In the genomic region with DNA sequence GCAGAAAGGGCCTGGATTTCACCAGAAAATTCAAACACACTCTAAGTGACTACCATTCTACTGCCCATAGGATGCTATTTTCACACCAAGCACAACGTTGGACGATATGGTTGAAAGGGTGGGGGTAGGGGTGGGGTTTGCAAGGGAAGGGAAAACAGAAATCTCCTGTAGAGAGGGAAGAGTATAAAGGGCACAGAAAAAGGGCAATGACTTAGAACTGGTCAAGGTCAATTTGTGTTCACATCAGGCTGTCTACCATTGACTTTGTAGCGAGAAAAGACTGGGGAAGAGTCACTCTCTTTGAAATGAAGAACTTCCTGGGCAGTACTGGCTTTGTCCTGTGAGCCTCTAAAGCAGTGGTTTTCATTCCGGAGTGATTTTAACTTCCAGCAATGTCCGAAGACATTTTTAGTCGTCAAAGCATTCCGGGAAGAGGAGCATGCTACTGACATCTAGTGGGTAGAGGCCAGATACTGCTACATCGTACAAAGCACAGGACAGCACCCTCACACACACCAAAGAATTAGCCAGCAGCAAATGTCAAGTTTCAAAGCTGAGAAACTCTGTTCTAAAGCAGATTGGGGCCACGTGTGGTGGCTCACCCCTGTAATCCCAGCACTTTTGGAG, we compare ENCODE assay signal across 10 cellular contexts. TPM values are rescaled to one million over a fixed set of nuclear protein-coding genes. Genes with fewer than 3 reads are reported as not detected.
DNase-seq lines count a peak whose midpoint lies in the region; ATAC-seq, FAIRE-seq and TF ChIP-seq lines count a peak whose summit lies in the region.
"Had no signal": no experiment of that assay in that cellular context is flagged by ENCODE, and none has a peak within 500 bp of the region (broad histone marks: within the 10 kb centered on the region; RNA-seq: fewer than 3 reads in every experiment).

No MANE protein-coding gene starts in this region.

- H3F3A ChIP-seq in SK-N-SH (replicated peaks; ENCODE audit: insufficient read depth) = no peaks in the 10 kb centered on the region

- POLR2A ChIA-PET in A549 (lab: Yijun Ruan, JAX) = no interaction called here
- POLR2A ChIA-PET in SK-N-SH (lab: Yijun Ruan, JAX) = no interaction called here

- H3K4me1 ChIP-seq in A549 = no peaks in the 10 kb centered on the region
- H3K4me1 ChIP-seq in SK-N-SH (ENCODE audit: control insufficient read depth in 1 of 2, insufficient read depth in 2 of 2, low read depth in 1 of 2, low read length in 1 of 2) = no peaks in the 10 kb centered on the region
- H3K4me1 ChIP-seq in colonic mucosa = no peaks in the 10 kb centered on the region
- H3K4me1 ChIP-seq: testis had no signal

- TF ChIP-seq RAD21 in A549 (conservative IDR thresholded peaks at IDR 0.05 in 1 of 2, IDR thresholded peaks at IDR 0.05 in 1 of 2) (peak; percentile 26 to 51; a peak in 4 of 5 replicates), SK-N-SH (IDR thresholded peaks at IDR 0.05; ENCODE audit: low read length) (peak; percentile 45)

- TF ChIP-seq POLR2A in A549 (IDR thresholded peaks at IDR 0.05; ENCODE audit: low read length) = no peak

- H3K4me3 ChIP-seq in A549 (no peak overlapping the region), SK-N-SH (ENCODE audit: low read depth in 2 of 2, low read length in 1 of 2) (no peak overlapping the region), colonic mucosa (no peak overlapping the region)
- H3K4me3 ChIP-seq: testis had no signal

- ATAC-seq in A549 (peak; percentile 88 to 94), HG02884 (IDR thresholded peaks at IDR 0.05; ENCODE audit: unreplicated experiment) (no peak), HG02970 (IDR thresholded peaks at IDR 0.05; ENCODE audit: low FRiP score, unreplicated experiment) (no peak)

- intact Hi-C loops in colonic mucosa (cut with DNase I) = loop anchor here (10.0 kb wide), 1 partner anchor 196 kb away; no protein-coding TSS in a partner anchor

- no peak for TF ChIP-seq EP300 in A549 (IDR thresholded peaks at IDR 0.05)
- TF ChIP-seq EP300 in SK-N-SH (IDR thresholded peaks at IDR 0.05; ENCODE audit: borderline replicate concordance in 1 of 2, low read depth in 1 of 2, low read length in 1 of 2) = no peak

- H3K9ac ChIP-seq in SK-N-SH = no peak overlapping the region
- H3K9ac ChIP-seq in colonic mucosa (ENCODE audit: low read depth in 2 of 2, low read length in 2 of 2) = no peak overlapping the region

- H2AFZ ChIP-seq in SK-N-SH (ENCODE audit: low read depth) = 0 out of 2 replicates have a peak overlapping the region, but pooled peaks have one; percentile 56

- CTCF ChIA-PET in A549 (lab: Yijun Ruan, JAX) = interaction anchor here (0.9 to 1.5 kb wide), 4 partner anchors 12 to 202 kb away, joined by 3 to 8 read pairs (median 4); no protein-coding TSS in a partner anchor
- CTCF ChIA-PET in SK-N-SH (lab: Yijun Ruan, JAX) = interaction anchor here (1.6 kb wide), 1 partner anchor 16 kb away, joined by 3 read pairs; no protein-coding TSS in a partner anchor

- WGBS in A549 (ENCODE audit: missing lambda C conversion rate) = 18% methylated on average over 7 of the region's 9 CpGs
- WGBS in SK-N-SH (ENCODE audit: low lambda C conversion rate) = 19% methylated on average over 9 of the region's 9 CpGs

- peak overlapping the region; percentile 54; the same call in 1 of the 3 replicates for H3K4me2 ChIP-seq in A549
- H3K4me2 ChIP-seq in SK-N-SH = no peak overlapping the region

- no peaks in the 10 kb centered on the region for H3K79me2 ChIP-seq in SK-N-SH (ENCODE audit: insufficient read depth)

- H4K20me1 ChIP-seq in SK-N-SH (ENCODE audit: insufficient read depth) = no peaks in the 10 kb centered on the region

- DNase-seq in A549 (ENCODE audit: low read depth in 1 of 2, low spot score in 1 of 2) (peak; percentile 18 to 42), SK-N-SH (peak; percentile 4), hepatic stellate cell (ENCODE audit: low spot score) (peak; percentile 30), SHP77 treated with DMSO at 0.1 percent for 48 hours (lab: John Stamatoyannopoulos, UW) (no peak), colonic mucosa (no peak)
- DNase-seq: activated CD4-positive, CD25-positive, alpha-beta regulatory T cell treated with anti-CD3 and anti-CD28 coated beads, Interleukin-2, amount 50 U/mL, for 72 hours; testis had no signal

- H3K27ac ChIP-seq in A549 = no peak overlapping the region
- no peak overlapping the region for H3K27ac ChIP-seq in SK-N-SH (ENCODE audit: low read depth in 2 of 2, low read length in 1 of 2)
- no peak overlapping the region for H3K27ac ChIP-seq in colonic mucosa
- H3K27ac ChIP-seq: testis had no signal

- no peaks in the 10 kb centered on the region for H3K36me3 ChIP-seq in SK-N-SH (replicated peaks in 1 of 2; ENCODE audit: control insufficient read depth in 1 of 2, insufficient read depth in 2 of 2, low read length in 1 of 2)
- H3K36me3 ChIP-seq in colonic mucosa = no peaks in the 10 kb centered on the region

- H3K9me3 ChIP-seq in A549 = no peaks in the 10 kb centered on the region
- no peaks in the 10 kb centered on the region for H3K9me3 ChIP-seq in SK-N-SH
- no peaks in the 10 kb centered on the region for H3K9me3 ChIP-seq in colonic mucosa
- H3K9me3 ChIP-seq: testis had no signal

- H3K9me2 ChIP-seq in SK-N-SH = no peaks in the 10 kb centered on the region

- no peak for FAIRE-seq in A549 (lab: Jason Lieb, UNC)

- TF ChIP-seq CTCF in A549 (IDR thresholded peaks at IDR 0.05) (peak; percentile 35; the same call in 2 of the 3 replicates), GM12874 (IDR thresholded peaks at IDR 0.05; ENCODE audit: insufficient read depth, low read depth, low read length) (0 out of 2 replicates have a peak, but pooled peaks have one; percentile 17), SK-N-SH (IDR thresholded peaks at IDR 0.05) (peak; percentile 52), colonic mucosa (IDR thresholded peaks at IDR 0.05) (no peak)

- H3K27me3 ChIP-seq in SK-N-SH (ENCODE audit: insufficient read depth) = no peaks in the 10 kb centered on the region; the same call in 1 of the 2 replicates
- no peaks in the 10 kb centered on the region for H3K27me3 ChIP-seq in colonic mucosa
- H3K27me3 ChIP-seq: testis had no signal

TF ChIP-seq in A549, 52 proteins besides CTCF, POLR2A, EP300 and RAD21:
- TF ChIP-seq RFX5 (IDR thresholded peaks at IDR 0.05) = no peak
- TF ChIP-seq CHD4 (IDR thresholded peaks at IDR 0.05; ENCODE audit: borderline replicate concordance) = no peak
- TF ChIP-seq MAFK (IDR thresholded peaks at IDR 0.05; ENCODE audit: partially characterized antibody) = no peak
- TF ChIP-seq ZFP36 (IDR thresholded peaks at IDR 0.05; ENCODE audit: borderline replicate concordance, partially characterized antibody) = no peak

TF ChIP-seq in SK-N-SH, 30 proteins besides CTCF, POLR2A, EP300 and RAD21:
- TF ChIP-seq, protein P1, sequence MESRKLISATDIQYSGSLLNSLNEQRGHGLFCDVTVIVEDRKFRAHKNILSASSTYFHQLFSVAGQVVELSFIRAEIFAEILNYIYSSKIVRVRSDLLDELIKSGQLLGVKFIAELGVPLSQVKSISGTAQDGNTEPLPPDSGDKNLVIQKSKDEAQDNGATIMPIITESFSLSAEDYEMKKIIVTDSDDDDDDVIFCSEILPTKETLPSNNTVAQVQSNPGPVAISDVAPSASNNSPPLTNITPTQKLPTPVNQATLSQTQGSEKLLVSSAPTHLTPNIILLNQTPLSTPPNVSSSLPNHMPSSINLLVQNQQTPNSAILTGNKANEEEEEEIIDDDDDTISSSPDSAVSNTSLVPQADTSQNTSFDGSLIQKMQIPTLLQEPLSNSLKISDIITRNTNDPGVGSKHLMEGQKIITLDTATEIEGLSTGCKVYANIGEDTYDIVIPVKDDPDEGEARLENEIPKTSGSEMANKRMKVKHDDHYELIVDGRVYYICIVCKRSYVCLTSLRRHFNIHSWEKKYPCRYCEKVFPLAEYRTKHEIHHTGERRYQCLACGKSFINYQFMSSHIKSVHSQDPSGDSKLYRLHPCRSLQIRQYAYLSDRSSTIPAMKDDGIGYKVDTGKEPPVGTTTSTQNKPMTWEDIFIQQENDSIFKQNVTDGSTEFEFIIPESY (IDR thresholded peaks at IDR 0.05; ENCODE audit: borderline replicate concordance, low read depth) = no peak
- TF ChIP-seq RXRA (IDR thresholded peaks at IDR 0.05; ENCODE audit: borderline replicate concordance, low read depth) (no peak), SMC3 (IDR thresholded peaks at IDR 0.05; ENCODE audit: low read depth, low read length) (peak; percentile 41)
- TF ChIP-seq, protein P2, sequence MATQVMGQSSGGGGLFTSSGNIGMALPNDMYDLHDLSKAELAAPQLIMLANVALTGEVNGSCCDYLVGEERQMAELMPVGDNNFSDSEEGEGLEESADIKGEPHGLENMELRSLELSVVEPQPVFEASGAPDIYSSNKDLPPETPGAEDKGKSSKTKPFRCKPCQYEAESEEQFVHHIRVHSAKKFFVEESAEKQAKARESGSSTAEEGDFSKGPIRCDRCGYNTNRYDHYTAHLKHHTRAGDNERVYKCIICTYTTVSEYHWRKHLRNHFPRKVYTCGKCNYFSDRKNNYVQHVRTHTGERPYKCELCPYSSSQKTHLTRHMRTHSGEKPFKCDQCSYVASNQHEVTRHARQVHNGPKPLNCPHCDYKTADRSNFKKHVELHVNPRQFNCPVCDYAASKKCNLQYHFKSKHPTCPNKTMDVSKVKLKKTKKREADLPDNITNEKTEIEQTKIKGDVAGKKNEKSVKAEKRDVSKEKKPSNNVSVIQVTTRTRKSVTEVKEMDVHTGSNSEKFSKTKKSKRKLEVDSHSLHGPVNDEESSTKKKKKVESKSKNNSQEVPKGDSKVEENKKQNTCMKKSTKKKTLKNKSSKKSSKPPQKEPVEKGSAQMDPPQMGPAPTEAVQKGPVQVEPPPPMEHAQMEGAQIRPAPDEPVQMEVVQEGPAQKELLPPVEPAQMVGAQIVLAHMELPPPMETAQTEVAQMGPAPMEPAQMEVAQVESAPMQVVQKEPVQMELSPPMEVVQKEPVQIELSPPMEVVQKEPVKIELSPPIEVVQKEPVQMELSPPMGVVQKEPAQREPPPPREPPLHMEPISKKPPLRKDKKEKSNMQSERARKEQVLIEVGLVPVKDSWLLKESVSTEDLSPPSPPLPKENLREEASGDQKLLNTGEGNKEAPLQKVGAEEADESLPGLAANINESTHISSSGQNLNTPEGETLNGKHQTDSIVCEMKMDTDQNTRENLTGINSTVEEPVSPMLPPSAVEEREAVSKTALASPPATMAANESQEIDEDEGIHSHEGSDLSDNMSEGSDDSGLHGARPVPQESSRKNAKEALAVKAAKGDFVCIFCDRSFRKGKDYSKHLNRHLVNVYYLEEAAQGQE (IDR thresholded peaks at IDR 0.05; ENCODE audit: low read depth, low read length) = no peak

RNA-seq across cellular contexts. Expression of a gene that starts 48.4 kb away (rescaled TPM):
- 0.05 and 0.08 TPM in 2 replicates for polyA plus RNA-seq in A549 (2011; rRNA removed)
- polyA plus RNA-seq in A549 (2012; cell fraction: cytosol; rRNA removed) = not detected in 2 replicates
- 0.02 TPM in 1 of 2 replicates, not detected in the other for polyA plus RNA-seq in A549 (2012; cell fraction: nucleus; rRNA removed)
- polyA plus RNA-seq in A549 (2017; fragmentation: RNase III; extraction: RNeasy Plus Mini Kit Qiagen cat#74134 plus additional on column Dnase treatment) = not detected in 3 replicates
- 0.19 and 0.21 TPM in 2 replicates for polyA minus RNA-seq in A549 (2011; rRNA and poly(A)+ RNA removed)
- not detected in 2 replicates for polyA plus RNA-seq in SK-N-SH (2012; rRNA removed)
- polyA plus RNA-seq in SK-N-SH (2012; cell fraction: cytosol; rRNA removed) = 0.03 TPM in 1 of 2 replicates, not detected in the other
- not detected in 2 replicates for polyA plus RNA-seq in SK-N-SH (2012; cell fraction: nucleus; rRNA removed)
- total RNA-seq in colonic mucosa = under 1 TPM in 1 of 2 donors, not detected in 1; 0.22 TPM

Comparison
In these comparisons a context has a peak if more than half of its experiments do, and no peak if none do; other contexts are left out.
1. ATAC-seq: peak in A549 (2 of 2); none in HG02884 (single experiment) and HG02970 (single experiment).
2. DNase-seq: peak in A549 (2 of 2), SK-N-SH (single experiment) and hepatic stellate cell (single experiment); none in SHP77 treated with DMSO at 0.1 percent for 48 hours (single experiment) and colonic mucosa (single experiment).